13 cellular contexts compared by ENCODE assay signal in the genomic region with DNA sequence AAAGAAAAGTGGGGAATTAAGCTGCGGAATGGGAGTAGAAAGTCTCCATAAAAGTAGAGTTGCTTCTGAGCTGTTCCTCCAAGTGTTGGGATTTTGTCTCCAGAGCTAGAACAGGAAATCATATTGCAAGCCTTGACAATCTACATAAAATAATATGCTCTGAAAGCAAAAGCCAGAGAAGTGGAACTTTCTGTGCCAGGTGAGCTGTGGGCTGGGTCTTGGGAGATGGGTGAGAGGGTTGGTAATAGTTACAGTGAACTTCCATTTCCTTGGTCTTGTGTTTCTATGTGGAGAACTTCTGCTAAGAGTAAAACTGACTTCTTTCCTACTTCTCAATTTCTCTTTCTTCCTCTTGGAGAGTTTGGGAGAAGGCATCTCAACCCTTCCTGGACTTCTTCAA. TPM values are rescaled to one million over a fixed set of nuclear protein-coding genes. Genes with fewer than 3 reads are reported as not detected.
DNase-seq lines count a peak whose midpoint lies in the region; TF ChIP-seq lines count a peak whose summit lies in the region.
"Had no signal": no experiment of that assay in that cellular context is flagged by ENCODE, and none has a peak within 500 bp of the region (broad histone marks: within the 10 kb centered on the region; RNA-seq: fewer than 3 reads in every experiment).

No MANE protein-coding gene starts in this region.

- in situ Hi-C loops in mammary epithelial cell (cut with MboI; ENCODE audit: low sequenced_read_pairs in 2 of 2): loop anchor here in 1 of 2 donors (10.0 kb wide), 1 partner anchor 197 kb away; no protein-coding TSS in a partner anchor

- BruUV-seq in MCF 10A (replicated peaks; lab: Mats Ljungman, UMichigan) (no TSS peak), mammary epithelial cell (replicated peaks; lab: Mats Ljungman, UMichigan) (no TSS peak)

- H3K4me3 Mint-ChIP-seq in MCF 10A (ENCODE audit: unreplicated experiment): peak overlapping the region; percentile 96
- H3K4me3 Mint-ChIP-seq in activated CD4-positive, alpha-beta memory T cell treated with anti-CD3 and anti-CD28 coated beads, Interleukin-2, amount 10 ng/mL, durations not matched to agents 7 days and 5 days: no peak overlapping the region
- H3K4me3 Mint-ChIP-seq in mesothelial cell of epicardium: no peak overlapping the region

- no peaks in the 10 kb centered on the region for H3K36me3 ChIP-seq in mammary epithelial cell (ENCODE audit: insufficient read depth, low read length)
- H3K36me3 ChIP-seq in tibial nerve: no peaks in the 10 kb centered on the region
- H3K36me3 ChIP-seq in thyroid gland: no peaks in the 10 kb centered on the region
- H3K36me3 ChIP-seq: cardiac muscle cell had no signal

- WGBS in mammary epithelial cell (ENCODE audit: low coverage, missing lambda C conversion rate): no CpG with 5 or more reads among the region's 1 CpG
- 88 to 96% methylated on average over 1 of the region's 1 CpG for WGBS in tibial nerve, 2 donors
- 96 to 100% methylated on average over 1 of the region's 1 CpG for WGBS in thyroid gland, 2 donors

- no peaks in the 10 kb centered on the region for H3K79me2 ChIP-seq in mammary epithelial cell (ENCODE audit: insufficient read depth, low read length)

- TF ChIP-seq CTCF in MCF 10A (IDR thresholded peaks at IDR 0.05; ENCODE audit: unreplicated experiment) (no peak), mammary epithelial cell (conservative IDR thresholded peaks at IDR 0.05 in 1 of 2, IDR thresholded peaks at IDR 0.05 in 1 of 2; ENCODE audit: extremely low read depth in 1 of 2, insufficient read depth in 1 of 2, low read depth in 1 of 2, low read length in 2 of 2) (no peak), mesothelial cell of epicardium (IDR thresholded peaks at IDR 0.05; ENCODE audit: unreplicated experiment) (no peak), tibial nerve (IDR thresholded peaks at IDR 0.05) (no peak), thyroid gland (IDR thresholded peaks at IDR 0.05) (no peak)

- peak overlapping the region; percentile 82 for H3K27ac Mint-ChIP-seq in MCF 10A (ENCODE audit: low read depth, unreplicated experiment)
- H3K27ac Mint-ChIP-seq in activated CD4-positive, alpha-beta memory T cell treated with anti-CD3 and anti-CD28 coated beads, Interleukin-2, amount 10 ng/mL, durations not matched to agents 7 days and 5 days: peak overlapping the region; percentile 87
- H3K27ac Mint-ChIP-seq in mesothelial cell of epicardium: peak overlapping the region; percentile 98

- H3K4me1 ChIP-seq in mammary epithelial cell (ENCODE audit: insufficient read depth, low read length) (peaks cover 12% of the 10 kb centered on the region), tibial nerve (peaks cover 0 to 32% (median 9%) of the 10 kb centered on the region in 4 donors), thyroid gland (peaks cover 9 to 10% of the 10 kb centered on the region in 2 donors)

- H3K27me3 Mint-ChIP-seq in MCF 10A (ENCODE audit: insufficient read depth, unreplicated experiment) (no peaks in the 10 kb centered on the region), mesothelial cell of epicardium (ENCODE audit: low read depth) (no peaks in the 10 kb centered on the region)
- H3K27me3 Mint-ChIP-seq in activated CD4-positive, alpha-beta memory T cell treated with anti-CD3 and anti-CD28 coated beads, Interleukin-2, amount 10 ng/mL, durations not matched to agents 7 days and 5 days: no peaks in the 10 kb centered on the region

- no peak for TF ChIP-seq EP300 in tibial nerve (IDR thresholded peaks at IDR 0.05)

- H3K27ac ChIP-seq in mammary epithelial cell (ENCODE audit: insufficient read depth, low read depth, low read length) (no peak overlapping the region), tibial nerve (peak overlapping the region in 3 of 4 donors; percentile 72 to 89 (median 83)), thyroid gland (no peak overlapping the region)
- H3K27ac ChIP-seq: cardiac muscle cell had no signal

- DNase-seq in MCF 10A (ENCODE audit: unreplicated experiment) (no peak), mammary epithelial cell (no peak), mesothelial cell of epicardium (ENCODE audit: low spot score in 2 of 2, unreplicated experiment in 2 of 2) (no peak), tibial nerve (ENCODE audit: low spot score in 2 of 2) (no peak), thyroid gland (no peak), NCI-H774 (lab: John Stamatoyannopoulos, UW) (no peak)
- DNase-seq in activated CD4-positive, alpha-beta memory T cell treated with anti-CD3 and anti-CD28 coated beads, Interleukin-2, amount 10 ng/mL, durations not matched to agents 7 days and 5 days: no peak
- DNase-seq in stimulated activated naive CD4-positive, alpha-beta T cell treated with Interleukin-2 at 50 U/mL for 16 hours (lab: John Stamatoyannopoulos, UW): no peak
- DNase-seq: NCI-H2029, Right ventricle myocardium superior had no signal

- H3K36me3 Mint-ChIP-seq in MCF 10A (ENCODE audit: insufficient read depth, unreplicated experiment) (peaks cover 16% of the 10 kb centered on the region), mesothelial cell of epicardium (no peaks in the 10 kb centered on the region)
- H3K36me3 Mint-ChIP-seq in activated CD4-positive, alpha-beta memory T cell treated with anti-CD3 and anti-CD28 coated beads, Interleukin-2, amount 10 ng/mL, durations not matched to agents 7 days and 5 days (ENCODE audit: low read depth): peaks cover 4% of the 10 kb centered on the region

- H3K4me1 Mint-ChIP-seq in MCF 10A (ENCODE audit: insufficient read depth, unreplicated experiment): peaks cover 18% of the 10 kb centered on the region
- H3K4me1 Mint-ChIP-seq in activated CD4-positive, alpha-beta memory T cell treated with anti-CD3 and anti-CD28 coated beads, Interleukin-2, amount 10 ng/mL, durations not matched to agents 7 days and 5 days: peaks cover 39% of the 10 kb centered on the region
- peaks cover 27% of the 10 kb centered on the region for H3K4me1 Mint-ChIP-seq in mesothelial cell of epicardium

- no peaks in the 10 kb centered on the region for H3K9me3 ChIP-seq in mammary epithelial cell (replicated peaks; ENCODE audit: insufficient read depth, low read length)
- no peaks in the 10 kb centered on the region for H3K9me3 ChIP-seq in tibial nerve
- H3K9me3 ChIP-seq in thyroid gland: no peaks in the 10 kb centered on the region

- H3K27me3 ChIP-seq in mammary epithelial cell (ENCODE audit: insufficient read depth, low read length): no peaks in the 10 kb centered on the region
- H3K27me3 ChIP-seq in tibial nerve: no peaks in the 10 kb centered on the region
- H3K27me3 ChIP-seq in thyroid gland: no peaks in the 10 kb centered on the region
- H3K27me3 ChIP-seq: cardiac muscle cell had no signal

- no peak overlapping the region for H3K4me3 ChIP-seq in mammary epithelial cell (replicated peaks in 1 of 3; ENCODE audit: insufficient read depth in 1 of 3, low read depth in 2 of 3, low read length in 3 of 3)
- H3K4me3 ChIP-seq in tibial nerve: no peak overlapping the region
- no peak overlapping the region for H3K4me3 ChIP-seq in thyroid gland (replicated peaks in 1 of 3)
- H3K4me3 ChIP-seq: cardiac muscle cell, lung had no signal

- dilution Hi-C loops in mammary epithelial cell (cut with HindIII; ENCODE audit: low sequenced_read_pairs): no loop called here

- no peak overlapping the region for H3K4me2 ChIP-seq in mammary epithelial cell (ENCODE audit: insufficient read depth, low read depth, low read length)

- no peak overlapping the region for H3K9ac ChIP-seq in mammary epithelial cell (ENCODE audit: insufficient read depth, low read length)

- no peak for TF ChIP-seq POLR2A in tibial nerve (IDR thresholded peaks at IDR 0.05)
- no peak for TF ChIP-seq POLR2A in thyroid gland (IDR thresholded peaks at IDR 0.05)

- H2AFZ ChIP-seq in mammary epithelial cell (ENCODE audit: low read depth, low read length): no peak overlapping the region

- H3K9me3 Mint-ChIP-seq in MCF 10A (ENCODE audit: unreplicated experiment): no peaks in the 10 kb centered on the region
- no peaks in the 10 kb centered on the region for H3K9me3 Mint-ChIP-seq in activated CD4-positive, alpha-beta memory T cell treated with anti-CD3 and anti-CD28 coated beads, Interleukin-2, amount 10 ng/mL, durations not matched to agents 7 days and 5 days
- H3K9me3 Mint-ChIP-seq in mesothelial cell of epicardium: no peaks in the 10 kb centered on the region

- intact Hi-C loops in MCF 10A (cut with micrococcal nuclease) (loop anchor here (5.0 to 10.0 kb wide), 2 partner anchors 110 to 357 kb away; no protein-coding TSS in a partner anchor), mammary epithelial cell (cut with micrococcal nuclease) (loop anchor here (10.0 kb wide), 2 partner anchors 477 to 943 kb away; partner anchors contain the start of gene ZNF184), thyroid gland (cut with DNase I) (no loop called here)

- CTCF ChIA-PET in MCF 10A (lab: Yijun Ruan, JAX): interaction anchor here (1.0 kb wide), 1 partner anchor 190 kb away, joined by 3 read pairs; no protein-coding TSS in a partner anchor
- CTCF ChIA-PET in mammary epithelial cell (lab: Charles Lee; ENCODE audit: low non-redundant PET): no interaction called here
- CTCF ChIA-PET in activated CD4-positive, alpha-beta memory T cell treated with anti-CD3 and anti-CD28 coated beads, Interleukin-2, amount 10 ng/mL, durations not matched to agents 7 days and 5 days (lab: Charles Lee): interaction anchor here (0.6 to 2.4 kb wide), 6 partner anchors 37 to 190 kb away, joined by 4 to 18 read pairs (median 5); no protein-coding TSS in a partner anchor

- POLR2A ChIA-PET in MCF 10A (lab: Yijun Ruan, JAX): interaction anchor here (1.5 to 3.1 kb wide), 7 partner anchors 8 to 203 kb away, joined by 4 to 19 read pairs (median 8); no protein-coding TSS in a partner anchor
- POLR2A ChIA-PET in activated CD4-positive, alpha-beta memory T cell treated with anti-CD3 and anti-CD28 coated beads, Interleukin-2, amount 10 ng/mL, durations not matched to agents 7 days and 5 days (lab: Charles Lee): interaction anchor here (1.2 to 4.8 kb wide), 4 partner anchors 11 to 190 kb away, joined by 3 to 34 read pairs (median 14); no protein-coding TSS in a partner anchor

- H4K20me1 ChIP-seq in mammary epithelial cell (ENCODE audit: insufficient read depth, low read length): no peaks in the 10 kb centered on the region

RNA-seq across cellular contexts. Expression of gene HMGN4, which starts 6.3 kb away (rescaled TPM):
- total RNA-seq in MCF 10A (2022) (71.7 and 75.4 TPM in 2 replicates), mammary epithelial cell (10 to 100 TPM; 74.6 to 81.5 TPM), mesothelial cell of epicardium (49.4 to 60.5 TPM (median 54.1 TPM) in 3 replicates), tibial nerve (10 to 100 TPM; 46.5 to 67.8 (median 56.2) TPM), thyroid gland (10 to 100 TPM; 54.6 to 68.4 (median 63.8) TPM)
- polyA plus RNA-seq in mammary epithelial cell: 50.2 TPM
- 38.5 TPM for polyA minus RNA-seq in mammary epithelial cell
- 100 to 1,000 TPM; 108 to 109 TPM for total RNA-seq in activated CD4-positive, alpha-beta memory T cell treated with anti-CD3 and anti-CD28 coated beads, Interleukin-2, amount 10 ng/mL, durations not matched to agents 7 days and 5 days

RNA-seq across cellular contexts. Expression of gene BTN1A1, which starts 31.8 kb away (rescaled TPM):
- total RNA-seq in MCF 10A (2022) (not detected in 2 replicates), mammary epithelial cell (not detected), mesothelial cell of epicardium (0.09 to 0.11 TPM in 2 of 3 replicates, not detected in the other), tibial nerve (not detected), thyroid gland (not detected)
- not detected for polyA plus RNA-seq in mammary epithelial cell
- not detected for polyA minus RNA-seq in mammary epithelial cell
- total RNA-seq in activated CD4-positive, alpha-beta memory T cell treated with anti-CD3 and anti-CD28 coated beads, Interleukin-2, amount 10 ng/mL, durations not matched to agents 7 days and 5 days: not detected
- total RNA-seq: cardiac muscle cell, Right ventricle myocardium superior had no signal
- polyA plus RNA-seq: BJ had no signal

Comparison
In these comparisons a context has a peak if more than half of its experiments do, and no peak if none do; other contexts are left out.
1. H3K27ac ChIP-seq: peak in tibial nerve (3 of 4); none in mammary epithelial cell (single experiment) and thyroid gland (0 of 3).
2. Peak in every context shown above with its lines, with median percentiles within 50 percentile points of each other: H3K27ac Mint-ChIP-seq.